ENCODE assay signal across 8 cellular contexts in the genomic region with DNA sequence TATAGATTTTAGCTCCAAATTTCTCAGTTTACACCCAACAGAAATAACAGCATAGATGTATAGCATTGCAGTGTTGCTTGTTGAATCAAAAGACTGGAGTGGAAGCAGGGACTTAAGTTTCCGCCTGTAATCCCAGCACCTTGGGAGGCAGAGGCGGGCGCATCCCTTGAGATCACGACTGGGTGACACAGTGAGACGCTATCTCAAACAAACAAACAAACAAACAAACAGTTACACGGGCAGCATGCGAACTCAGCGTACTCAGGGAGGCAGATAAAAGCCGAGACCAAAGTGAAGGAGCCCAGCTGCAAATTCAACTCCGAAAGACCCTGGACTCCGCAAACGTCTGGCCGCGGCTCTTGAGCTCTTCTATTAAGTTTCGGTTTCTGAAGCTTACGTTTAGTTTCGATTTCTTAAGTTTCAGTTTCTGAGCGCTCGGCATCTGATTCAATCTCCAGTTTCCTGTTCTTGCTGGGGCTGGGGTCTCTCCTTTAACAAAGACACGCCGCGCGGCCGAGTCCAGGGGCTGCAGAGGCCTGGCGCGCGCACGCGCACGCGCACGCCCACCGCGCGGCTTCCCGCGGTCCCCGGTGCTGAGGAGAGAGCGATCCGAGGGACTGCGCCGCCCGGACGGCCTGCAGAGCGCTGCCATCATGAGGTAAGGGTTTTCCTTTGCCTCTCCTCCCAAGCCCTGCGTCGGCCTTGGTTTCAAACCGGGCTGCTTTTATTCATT. TPM values are rescaled to one million over a fixed set of nuclear protein-coding genes. Genes with fewer than 3 reads are reported as not detected.
A peak's percentile ranks its signal among the peaks of the same experiment; 100 is the strongest.
DNase-seq lines count a peak whose midpoint lies in the region; ATAC-seq and TF ChIP-seq lines count a peak whose summit lies in the region.

A gene with protein sequence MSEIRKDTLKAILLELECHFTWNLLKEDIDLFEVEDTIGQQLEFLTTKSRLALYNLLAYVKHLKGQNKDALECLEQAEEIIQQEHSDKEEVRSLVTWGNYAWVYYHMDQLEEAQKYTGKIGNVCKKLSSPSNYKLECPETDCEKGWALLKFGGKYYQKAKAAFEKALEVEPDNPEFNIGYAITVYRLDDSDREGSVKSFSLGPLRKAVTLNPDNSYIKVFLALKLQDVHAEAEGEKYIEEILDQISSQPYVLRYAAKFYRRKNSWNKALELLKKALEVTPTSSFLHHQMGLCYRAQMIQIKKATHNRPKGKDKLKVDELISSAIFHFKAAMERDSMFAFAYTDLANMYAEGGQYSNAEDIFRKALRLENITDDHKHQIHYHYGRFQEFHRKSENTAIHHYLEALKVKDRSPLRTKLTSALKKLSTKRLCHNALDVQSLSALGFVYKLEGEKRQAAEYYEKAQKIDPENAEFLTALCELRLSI (plus strand): TSS at position 423 of the 733 bp plus-strand sequence. CDS start 231 bp downstream, at position 654.

- CTCF ChIA-PET in T-cell (lab: Charles Lee) = interaction anchor here in 1 of 2 donors (0.6 to 2.3 kb wide), 19 partner anchors 9 to 482 kb away, joined by 3 to 29 read pairs (median 3); a partner anchor contains a TSS

- H3K36me3 ChIP-seq in MG63 (peaks cover 26% of the 10 kb centered on the region), heart right ventricle (peaks cover 0 to 22% (median 8%) of the 10 kb centered on the region in 9 donors), transverse colon (peaks cover 0 to 6% (median 0%) of the 10 kb centered on the region in 4 donors)

- DNase-seq in GDM1 (lab: John Stamatoyannopoulos, UW) = peak; percentile 68
- DNase-seq in H4 (ENCODE audit: low spot score) = peak; percentile 73
- DNase-seq in MG63 = peak; percentile 77
- peak; percentile 44 to 78 (median 62) for DNase-seq in T-cell
- DNase-seq in amniotic epithelial cell (ENCODE audit: low read depth) = peak; percentile 64
- DNase-seq in heart right ventricle = peak; percentile 71 to 80
- DNase-seq in pons (ENCODE audit: low spot score) = peak; percentile 78
- peak; percentile 68 for DNase-seq in transverse colon

- H3K27me3 Mint-ChIP-seq in T-cell = no peaks in the 10 kb centered on the region

- H3K9me3 Mint-ChIP-seq in T-cell = no peaks in the 10 kb centered on the region

- H3K4me1 ChIP-seq in heart right ventricle = peaks cover 0 to 68% (median 41%) of the 10 kb centered on the region in 9 donors
- H3K4me1 ChIP-seq in transverse colon = peaks cover 6 to 41% (median 15%) of the 10 kb centered on the region in 4 donors

- POLR2A ChIA-PET in T-cell (lab: Charles Lee) = interaction anchor here (0.5 to 2.9 kb wide), 14 partner anchors 13 to 1989 kb away, joined by 3 to 37 read pairs (median 5); a partner anchor contains a TSS

- H3K9me3 ChIP-seq in MG63 = no peaks in the 10 kb centered on the region
- peaks cover 0 to 4% (median 0%) of the 10 kb centered on the region in 11 donors for H3K9me3 ChIP-seq in heart right ventricle
- no peaks in the 10 kb centered on the region for H3K9me3 ChIP-seq in transverse colon

- intact Hi-C loops in heart right ventricle (cut with DNase I) (loop anchor here in 1 of 10 donors (2.0 to 5.0 kb wide), 3 partner anchors 22 to 87 kb away; a partner anchor contains a TSS), transverse colon (cut with DNase I; ENCODE audit: low total_unique reads) (no loop called here)

- in situ Hi-C loops in transverse colon (cut with MboI; ENCODE audit: low pct_ligation_motif_present in 1 of 4, low pct_unique_long_range_greater_than_20kb in 1 of 4, low sequenced_read_pairs in 3 of 4) = no loop called here

- TF ChIP-seq POLR2A in transverse colon (IDR thresholded peaks at IDR 0.05) = no peak

- peak within 1 kb of the TSS; percentile 96 to 98 for H3K27ac Mint-ChIP-seq in T-cell

- ATAC-seq in T-cell (replicated peaks in 1 of 4) = peak; percentile 82 to 85 (median 83)
- ATAC-seq in heart right ventricle = peak; percentile 92 to 98 (median 94)

- 0 to 1% methylated on average over 48 of the region's 48 CpGs for WGBS in heart right ventricle, 2 donors
- WGBS in transverse colon (ENCODE audit: low coverage in 1 of 2), 2 donors = 0% methylated on average over 48 of the region's 48 CpGs; no CpG with 5 or more reads in 1 of the 2 donors

- H3K4me3 Mint-ChIP-seq in T-cell = peak within 1 kb of the TSS; percentile 90 to 97 (median 92)

- no peaks in the 10 kb centered on the region for H3K27me3 ChIP-seq in MG63
- no peaks in the 10 kb centered on the region for H3K27me3 ChIP-seq in heart right ventricle
- H3K27me3 ChIP-seq in transverse colon = no peaks in the 10 kb centered on the region

- H3K27ac ChIP-seq in heart right ventricle (peak within 1 kb of the TSS; percentile 87 to 99 (median 97)), transverse colon (peak within 1 kb of the TSS; percentile 93 to 99 (median 95))

- TF ChIP-seq CTCF in heart right ventricle (IDR thresholded peaks at IDR 0.05) (peak in 2 of 9 donors; percentile 9 to 18), transverse colon (IDR thresholded peaks at IDR 0.05) (no peak)

- H3K4me1 Mint-ChIP-seq in T-cell = peaks cover 57 to 65% (median 60%) of the 10 kb centered on the region in 3 donors

- H3K36me3 Mint-ChIP-seq in T-cell = peaks cover 18% of the 10 kb centered on the region

- peak within 1 kb of the TSS; percentile 70 for H3K4me3 ChIP-seq in MG63
- H3K4me3 ChIP-seq in heart right ventricle = peak within 1 kb of the TSS; percentile 63 to 97 (median 89)
- peak within 1 kb of the TSS; percentile 63 to 96 (median 80) for H3K4me3 ChIP-seq in transverse colon

- TF ChIP-seq EP300 in transverse colon (IDR thresholded peaks at IDR 0.05; ENCODE audit: low read depth) = no peak

RNA-seq across cellular contexts. Expression of the gene that starts here (rescaled TPM):
- 34.9 and 41.6 TPM in 2 replicates for total RNA-seq in H4 (2014; rRNA removed; shearing (Covaris generic))
- total RNA-seq in MG63 (2014; rRNA removed; shearing (Covaris generic); ENCODE audit: low replicate concordance) = 15.2 and 18.9 TPM in 2 replicates
- total RNA-seq in T-cell = 10 to 100 TPM; 12.6 to 20.3 (median 18.5) TPM
- 10 to 100 TPM in 8 of 10 donors, 1 to 10 TPM in 2; 8.3 to 16.9 (median 11.2) TPM for total RNA-seq in heart right ventricle
- polyA plus RNA-seq in heart right ventricle = 1 to 10 TPM; 5.4 to 7.0 TPM
- 10 to 100 TPM in 3 of 4 donors, 1 to 10 TPM in 1; 1.5 to 12.5 (median 11.2) TPM for total RNA-seq in transverse colon

Comparison
In these comparisons a context has a peak if more than half of its experiments do, and no peak if none do; other contexts are left out.
1. Peak in every context shown above with its lines: DNase-seq, ATAC-seq, H3K4me3 ChIP-seq and H3K27ac ChIP-seq.